Comparison of ENCODE assay signal across 16 cellular contexts in genomic region chr1:156708245-156708661, GRCh38. TPM values are rescaled to one million over a fixed set of nuclear protein-coding genes. Genes with fewer than 3 reads are reported as not detected.
DNase-seq lines count a peak whose midpoint lies in the region; ATAC-seq and TF ChIP-seq lines count a peak whose summit lies in the region.
"Had no signal": no experiment of that assay in that cellular context is flagged by ENCODE, and none has a peak within 500 bp of the region (broad histone marks: within the 10 kb centered on the region; RNA-seq: fewer than 3 reads in every experiment).

No MANE protein-coding gene starts in this region.

- POLR2A ChIA-PET in AG04450 (lab: Yijun Ruan, JAX), result no interaction called here
- POLR2A ChIA-PET in naive thymus-derived CD4-positive, alpha-beta T cell (lab: Charles Lee), result interaction anchor here (0.6 kb wide), 2 partner anchors 67 to 470 kb away, joined by 3 read pairs; no protein-coding TSS in a partner anchor

- no peaks in the 10 kb centered on the region for H3K27me3 ChIP-seq in AG04450 (ENCODE audit: control insufficient read depth, insufficient read depth, low read length)
- H3K27me3 ChIP-seq in esophagus (ENCODE audit: control insufficient read depth in 1 of 2, insufficient read depth in 2 of 2, low read length in 2 of 2), result no peaks in the 10 kb centered on the region
- H3K27me3 ChIP-seq in naive thymus-derived CD4-positive, alpha-beta T cell (ENCODE audit: control insufficient read depth in 2 of 2, insufficient read depth in 2 of 2, low read length in 2 of 2), result peaks cover 3 to 4% of the 10 kb centered on the region in 2 donors
- H3K27me3 ChIP-seq: cardiac muscle cell, thyroid gland had no signal

- peak overlapping the region; percentile 82 for H3K27ac ChIP-seq in AG04450 (ENCODE audit: low read depth, low read length)
- H3K27ac ChIP-seq in esophagus (ENCODE audit: low read depth in 2 of 2, low read length in 1 of 2), result peak overlapping the region; percentile 16 to 50
- H3K27ac ChIP-seq in naive thymus-derived CD4-positive, alpha-beta T cell (ENCODE audit: low read depth, low read length), result no peak overlapping the region
- H3K27ac ChIP-seq in caudate nucleus (ENCODE audit: low read depth, low read length), result no peak overlapping the region
- H3K27ac ChIP-seq: KMS-11, thyroid gland had no signal

- H3K4me3 ChIP-seq in AG04450 (ENCODE audit: low read depth, low read length), result no peak overlapping the region
- H3K4me3 ChIP-seq in esophagus (ENCODE audit: low read depth in 1 of 2, low read length in 2 of 2), result no peak overlapping the region
- H3K4me3 ChIP-seq in naive thymus-derived CD4-positive, alpha-beta T cell (ENCODE audit: low read length), result no peak overlapping the region
- H3K4me3 ChIP-seq: cardiac muscle cell, thyroid gland had no signal

- DNase-seq in AG04450 (ENCODE audit: low read depth, low spot score) (no peak), HFFc6 (no peak), NCI-H146 (lab: John Stamatoyannopoulos, UW) (no peak), caudate nucleus (lab: John Stamatoyannopoulos, UW) (no peak)
- no peak for DNase-seq in naive thymus-derived CD4-positive, alpha-beta T cell
- DNase-seq in activated T-cell treated with anti-CD3 and anti-CD28 coated beads, Interleukin-2, amount 50 U/mL, for 1 hour, result no peak
- DNase-seq: activated CD4-positive, alpha-beta memory T cell treated with anti-CD3 and anti-CD28 coated beads, Interleukin-2, amount 10 ng/mL, durations not matched to agents 7 days and 5 days; activated gamma-delta T cell; immature natural killer cell; NCI-H1694; NCI-H526; thyroid gland had no signal

- 38 to 56% methylated on average over 4 of the region's 4 CpGs for WGBS in esophagus, 2 donors

- H3K4me1 ChIP-seq in esophagus (ENCODE audit: control insufficient read depth in 2 of 2, insufficient read depth in 2 of 2, low read length in 1 of 2), result peaks cover 10 to 47% of the 10 kb centered on the region in 2 donors
- H3K4me1 ChIP-seq in naive thymus-derived CD4-positive, alpha-beta T cell (ENCODE audit: control insufficient read depth in 2 of 2, insufficient read depth in 2 of 2, low read length in 2 of 2), result peaks cover 23 to 27% of the 10 kb centered on the region in 2 donors

- peak overlapping the region; percentile 54 for H3K4me3 Mint-ChIP-seq in HFFc6
- H3K4me3 Mint-ChIP-seq in naive thymus-derived CD4-positive, alpha-beta T cell, result peak overlapping the region in 1 of 10 donors; percentile 95
- H3K4me3 Mint-ChIP-seq: activated CD4-positive, alpha-beta memory T cell treated with anti-CD3 and anti-CD28 coated beads, Interleukin-2, amount 10 ng/mL, durations not matched to agents 7 days and 5 days had no signal

- peaks cover 4% of the 10 kb centered on the region for H3K27me3 Mint-ChIP-seq in HFFc6 (ENCODE audit: insufficient read depth)
- H3K27me3 Mint-ChIP-seq in naive thymus-derived CD4-positive, alpha-beta T cell, result peaks cover 8 to 38% (median 14%) of the 10 kb centered on the region in 5 donors

- no peak for ATAC-seq in naive thymus-derived CD4-positive, alpha-beta T cell
- ATAC-seq in GM21717 (IDR thresholded peaks at IDR 0.05; ENCODE audit: unreplicated experiment), result no peak

- CTCF ChIA-PET in AG04450 (lab: Charles Lee), result interaction anchor here (0.6 to 13.7 kb wide), 5 partner anchors 7 to 30 kb away, joined by 3 to 233 read pairs (median 23); partner anchors contain the start of genes ISG20L2 and METTL25B
- CTCF ChIA-PET in naive thymus-derived CD4-positive, alpha-beta T cell (lab: Charles Lee), result interaction anchor here (0.8 to 11.9 kb wide), 2 partner anchors 18 to 19 kb away, joined by 3 to 93 read pairs; no protein-coding TSS in a partner anchor

- H3K36me3 Mint-ChIP-seq in HFFc6 (ENCODE audit: low read depth), result no peaks in the 10 kb centered on the region
- H3K36me3 Mint-ChIP-seq in naive thymus-derived CD4-positive, alpha-beta T cell, result no peaks in the 10 kb centered on the region
- H3K36me3 Mint-ChIP-seq: immature natural killer cell had no signal

- peaks cover 99% of the 10 kb centered on the region for H3K4me1 Mint-ChIP-seq in HFFc6 (ENCODE audit: low read depth)
- H3K4me1 Mint-ChIP-seq in naive thymus-derived CD4-positive, alpha-beta T cell, result peaks cover 11 to 37% (median 21%) of the 10 kb centered on the region in 7 donors

- H3K27ac Mint-ChIP-seq in HFFc6, result peak overlapping the region; percentile 81
- H3K27ac Mint-ChIP-seq in naive thymus-derived CD4-positive, alpha-beta T cell, result peak overlapping the region in 7 of 9 donors; percentile 12 to 85 (median 39)
- H3K27ac Mint-ChIP-seq: activated CD4-positive, alpha-beta memory T cell treated with anti-CD3 and anti-CD28 coated beads, Interleukin-2, amount 10 ng/mL, durations not matched to agents 7 days and 5 days; immature natural killer cell had no signal

- H3K9me3 ChIP-seq in AG04450 (ENCODE audit: control insufficient read depth, insufficient read depth, low read length) (no peaks in the 10 kb centered on the region), esophagus (ENCODE audit: control insufficient read depth in 2 of 2, insufficient read depth in 1 of 2, low read depth in 1 of 2, low read length in 1 of 2) (no peaks in the 10 kb centered on the region)
- H3K9me3 ChIP-seq in naive thymus-derived CD4-positive, alpha-beta T cell (ENCODE audit: control insufficient read depth in 2 of 3, low read length in 3 of 3), result no peaks in the 10 kb centered on the region
- H3K9me3 ChIP-seq: thyroid gland had no signal

- no peaks in the 10 kb centered on the region for H3K36me3 ChIP-seq in esophagus (ENCODE audit: control insufficient read depth in 2 of 2, insufficient read depth in 2 of 2, low read length in 1 of 2)
- H3K36me3 ChIP-seq in naive thymus-derived CD4-positive, alpha-beta T cell (ENCODE audit: control insufficient read depth in 2 of 3, insufficient read depth in 3 of 3, low read length in 3 of 3), result no peaks in the 10 kb centered on the region
- H3K36me3 ChIP-seq: cardiac muscle cell, thyroid gland had no signal

- intact Hi-C loops in naive thymus-derived CD4-positive, alpha-beta T cell (cut with micrococcal nuclease), result loop anchor here in 1 of 2 donors (5.0 kb wide), 1 partner anchor 81 kb away; no protein-coding TSS in a partner anchor

- TF ChIP-seq CTCF in AG04450 (IDR thresholded peaks at IDR 0.05; ENCODE audit: low read depth, low read length), result no peak
- TF ChIP-seq CTCF in HFFc6 (IDR thresholded peaks at IDR 0.05), result no peak

- H3K9me3 Mint-ChIP-seq in HFFc6, result no peaks in the 10 kb centered on the region
- no peaks in the 10 kb centered on the region for H3K9me3 Mint-ChIP-seq in naive thymus-derived CD4-positive, alpha-beta T cell
- H3K9me3 Mint-ChIP-seq: activated CD4-positive, alpha-beta memory T cell treated with anti-CD3 and anti-CD28 coated beads, Interleukin-2, amount 10 ng/mL, durations not matched to agents 7 days and 5 days; immature natural killer cell had no signal

RNA-seq across cellular contexts. Expression of gene CRABP2, which starts 2.9 kb away (rescaled TPM):
- polyA plus RNA-seq in AG04450 (2011; rRNA removed), result 12.8 and 15.5 TPM in 2 replicates
- 5.4 and 5.8 TPM in 2 replicates for polyA minus RNA-seq in AG04450 (2011; rRNA and poly(A)+ RNA removed)
- 10 to 100 TPM; 55.9 to 70.4 (median 59.2) TPM for total RNA-seq in HFFc6 (2021; fragmentation: NEBNext Ultra II Directional; extraction: Animal tissue kit (Norgen Biotek cat#: 25700))
- polyA plus RNA-seq in esophagus, result 1,000 to 10,000 TPM; 1,310 to 1,799 TPM
- 1 to 10 TPM in 4 of 5 experiments, under 1 TPM in 1; 0.38 to 2.5 (median 1.4) TPM for total RNA-seq in naive thymus-derived CD4-positive, alpha-beta T cell
- polyA plus RNA-seq in naive thymus-derived CD4-positive, alpha-beta T cell, result 1 to 10 TPM in 1 of 2 donors, under 1 TPM in 1; 0.40 to 1.1 TPM
- polyA plus RNA-seq: immature natural killer cell had no signal

RNA-seq across cellular contexts. Expression of gene METTL25B, which starts 20.0 kb away (rescaled TPM):
- polyA plus RNA-seq in AG04450 (2011; rRNA removed) (7.9 and 8.3 TPM in 2 replicates), esophagus (10 to 100 TPM; 18.5 to 38.3 TPM)
- 6.0 and 7.1 TPM in 2 replicates for polyA minus RNA-seq in AG04450 (2011; rRNA and poly(A)+ RNA removed)
- total RNA-seq in HFFc6 (2021; fragmentation: NEBNext Ultra II Directional; extraction: Animal tissue kit (Norgen Biotek cat#: 25700)), result 10 to 100 TPM; 11.2 to 16.0 (median 13.9) TPM
- 10 to 100 TPM; 16.0 to 29.8 (median 29.1) TPM for total RNA-seq in naive thymus-derived CD4-positive, alpha-beta T cell
- 1 to 10 TPM; 4.4 to 5.1 TPM for polyA plus RNA-seq in naive thymus-derived CD4-positive, alpha-beta T cell

RNA-seq across cellular contexts. Expression of gene ISG20L2, which starts 20.3 kb away (rescaled TPM):
- 25.6 and 29.1 TPM in 2 replicates for polyA plus RNA-seq in AG04450 (2011; rRNA removed)
- 25.6 TPM in 2 replicates for polyA minus RNA-seq in AG04450 (2011; rRNA and poly(A)+ RNA removed)
- 10 to 100 TPM; 16.2 to 26.9 (median 20.6) TPM for total RNA-seq in HFFc6 (2021; fragmentation: NEBNext Ultra II Directional; extraction: Animal tissue kit (Norgen Biotek cat#: 25700))
- polyA plus RNA-seq in esophagus, result 10 to 100 TPM in 1 of 2 donors, 1 to 10 TPM in 1; 8.5 to 16.5 TPM
- 10 to 100 TPM; 44.7 to 59.9 (median 53.9) TPM for total RNA-seq in naive thymus-derived CD4-positive, alpha-beta T cell
- polyA plus RNA-seq in naive thymus-derived CD4-positive, alpha-beta T cell, result 10 to 100 TPM; 15.3 to 20.6 TPM

RNA-seq across cellular contexts. Expression of gene NES, which starts 31.0 kb away (rescaled TPM):
- polyA plus RNA-seq in AG04450 (2011; rRNA removed) (15.7 and 19.2 TPM in 2 replicates), esophagus (1 to 10 TPM; 2.4 to 3.0 TPM)
- 18.7 and 20.4 TPM in 2 replicates for polyA minus RNA-seq in AG04450 (2011; rRNA and poly(A)+ RNA removed)
- total RNA-seq in HFFc6 (2021; fragmentation: NEBNext Ultra II Directional; extraction: Animal tissue kit (Norgen Biotek cat#: 25700)), result 100 to 1,000 TPM; 106 to 126 (median 116) TPM
- total RNA-seq in naive thymus-derived CD4-positive, alpha-beta T cell, result under 1 TPM in 1 of 5 experiments, not detected in 4; 0.05 TPM
- polyA plus RNA-seq in naive thymus-derived CD4-positive, alpha-beta T cell, result not detected
- total RNA-seq: activated CD4-positive, alpha-beta memory T cell treated with anti-CD3 and anti-CD28 coated beads, Interleukin-2, amount 10 ng/mL, durations not matched to agents 7 days and 5 days had no signal
- polyA plus RNA-seq: immature natural killer cell had no signal

RNA-seq across cellular contexts. Expression of gene MRPL24, which starts 32.6 kb away (rescaled TPM):
- polyA plus RNA-seq in AG04450 (2011; rRNA removed) (65.5 and 80.4 TPM in 2 replicates), esophagus (10 to 100 TPM; 79.3 to 81.0 TPM)
- 23.8 and 25.0 TPM in 2 replicates for polyA minus RNA-seq in AG04450 (2011; rRNA and poly(A)+ RNA removed)
- 10 to 100 TPM; 82.5 to 93.7 (median 86.8) TPM for total RNA-seq in HFFc6 (2021; fragmentation: NEBNext Ultra II Directional; extraction: Animal tissue kit (Norgen Biotek cat#: 25700))
- total RNA-seq in naive thymus-derived CD4-positive, alpha-beta T cell, result 10 to 100 TPM; 19.1 to 68.9 (median 47.2) TPM
- polyA plus RNA-seq in naive thymus-derived CD4-positive, alpha-beta T cell, result 10 to 100 TPM; 86.3 to 98.0 TPM

Comparison
In these comparisons a context has a peak if more than half of its experiments do, and no peak if none do; other contexts are left out.
1. H3K27ac ChIP-seq: peak in AG04450 (single experiment) and esophagus (2 of 2); none in naive thymus-derived CD4-positive, alpha-beta T cell (single experiment) and caudate nucleus (single experiment).
2. RNA of gene CRABP2, which starts 2.9 kb away (polyA plus RNA-seq): 1,310 to 1,799 TPM in esophagus; 12.8 to 15.5 TPM in AG04450 and 0.40 to 1.1 TPM in naive thymus-derived CD4-positive, alpha-beta T cell; every median in the first group is over 10 times any median in the second.